24 cellular contexts compared by ENCODE assay signal in genomic region chr16:1216296-1216619, GRCh38. TPM values are rescaled to one million over a fixed set of nuclear protein-coding genes. Genes with fewer than 3 reads are reported as not detected.
DNase-seq lines count a peak whose midpoint lies in the region; ATAC-seq and TF ChIP-seq lines count a peak whose summit lies in the region.
"Had no signal": no experiment of that assay in that cellular context is flagged by ENCODE, and none has a peak within 500 bp of the region (broad histone marks: within the 10 kb centered on the region; RNA-seq: fewer than 3 reads in every experiment).

No MANE protein-coding gene starts in this region.

- peaks cover 0 to 6% (median 0%) of the 10 kb centered on the region in 3 donors for H3K27me3 Mint-ChIP-seq in CD14-positive monocyte (ENCODE audit: low read depth in 3 of 3)
- H3K27me3 Mint-ChIP-seq: CD4-positive, CD25-positive, alpha-beta regulatory T cell; T-cell had no signal

- H3K4me3 ChIP-seq in H7 (ENCODE audit: insufficient read depth, low read depth, low read length) (no peak overlapping the region), left lung (no peak overlapping the region)
- H3K4me3 ChIP-seq: SJCRH30 had no signal

- H3K9me3 ChIP-seq in left lung: no peaks in the 10 kb centered on the region
- H3K9me3 ChIP-seq: BE2C, Caco-2, SJCRH30 had no signal

- H3K27ac ChIP-seq in 22Rv1 (no peak overlapping the region), left lung (no peak overlapping the region)
- H3K27ac ChIP-seq: SJCRH30 had no signal

- H3K27ac Mint-ChIP-seq in CD14-positive monocyte: no peak overlapping the region
- H3K27ac Mint-ChIP-seq: CD4-positive, CD25-positive, alpha-beta regulatory T cell; HFFc6; T-cell had no signal

- no peaks in the 10 kb centered on the region for H3K4me1 ChIP-seq in left lung
- H3K4me1 ChIP-seq: BE2C, Caco-2, SJCRH30 had no signal

- peaks cover 0 to 3% (median 0%) of the 10 kb centered on the region in 7 donors for H3K9me3 Mint-ChIP-seq in CD14-positive monocyte
- H3K9me3 Mint-ChIP-seq: HFFc6, T-cell had no signal

- H3K4me3 Mint-ChIP-seq in CD14-positive monocyte: no peak overlapping the region
- H3K4me3 Mint-ChIP-seq: CD4-positive, CD25-positive, alpha-beta regulatory T cell; HFFc6; T-cell had no signal

- TF ChIP-seq CTCF in 22Rv1 (IDR thresholded peaks at IDR 0.05) (peak; percentile 48), left lung (IDR thresholded peaks at IDR 0.05) (no peak), CD14-positive monocyte (IDR thresholded peaks at IDR 0.05) (no peak)

- no peaks in the 10 kb centered on the region for H3K27me3 ChIP-seq in H7 (ENCODE audit: control insufficient read depth, insufficient read depth, low read length)
- peaks cover 0 to 20% of the 10 kb centered on the region in 2 donors for H3K27me3 ChIP-seq in left lung

- ATAC-seq in left lung (peak; percentile 57), GM21737 (IDR thresholded peaks at IDR 0.05; ENCODE audit: unreplicated experiment) (no peak)
- ATAC-seq: Panc1, T-cell had no signal

- H3K36me3 ChIP-seq in H7 (replicated peaks; ENCODE audit: control insufficient read depth, insufficient read depth, low read length): peaks cover 2% of the 10 kb centered on the region
- no peaks in the 10 kb centered on the region for H3K36me3 ChIP-seq in left lung
- H3K36me3 ChIP-seq: BE2C, SJCRH30 had no signal

- peak; percentile 64 for DNase-seq in H7
- peak; percentile 3 for DNase-seq in NCI-H774 (lab: John Stamatoyannopoulos, UW)
- no peak for DNase-seq in left lung
- no peak for DNase-seq in CD14-positive monocyte (ENCODE audit: low spot score)
- no peak for DNase-seq in COLO668 (lab: John Stamatoyannopoulos, UW; ENCODE audit: unreplicated experiment)
- DNase-seq: BE2C; Caco-2; CD4-positive, CD25-positive, alpha-beta regulatory T cell; GDM1; HFFc6; KBM-7; NCI-H1092 treated with DMSO at 0.1 percent for 48 hours; NCI-H1436 treated with DMSO at 0.1 percent for 48 hours; NCI-H2081 treated with DMSO at 0.1 percent for 48 hours; NCI-H446 treated with DMSO at 0.1 percent for 48 hours; NCI-H748 treated with DMSO at 0.1 percent for 48 hours; NK-92 treated with Interleukin-12 subunit alpha and Interleukin-12 subunit beta, amount 100 ng/mL, for 24 hours; SJCRH30; T-cell had no signal

- no peaks in the 10 kb centered on the region for H3K4me1 Mint-ChIP-seq in CD14-positive monocyte
- H3K4me1 Mint-ChIP-seq: CD4-positive, CD25-positive, alpha-beta regulatory T cell; T-cell had no signal

- intact Hi-C loops in left lung (cut with DNase I): no loop called here
- intact Hi-C loops in CD14-positive monocyte (cut with micrococcal nuclease): loop anchor here in 1 of 2 donors (10.0 kb wide), 1 partner anchor 49 kb away; no protein-coding TSS in a partner anchor

- H3K36me3 Mint-ChIP-seq in CD14-positive monocyte: no peaks in the 10 kb centered on the region
- H3K36me3 Mint-ChIP-seq: CD4-positive, CD25-positive, alpha-beta regulatory T cell; T-cell had no signal

RNA-seq across cellular contexts. Expression of gene TPSG1, which starts 8.8 kb away (rescaled TPM):
- not detected in 2 replicates for total RNA-seq in H7 (2014; rRNA removed; shearing (Covaris generic))
- total RNA-seq in left lung: under 1 TPM in 1 of 2 donors, not detected in 1; 0.34 TPM
- polyA plus RNA-seq in CD14-positive monocyte: not detected
- total RNA-seq: A673; Caco-2; CD4-positive, CD25-positive, alpha-beta regulatory T cell; H1; SJCRH30; T-cell had no signal
- polyA plus RNA-seq: CD4-positive, CD25-positive, alpha-beta regulatory T cell; H1 had no signal

RNA-seq across cellular contexts. Expression of gene TPSB2, which starts 13.7 kb away (rescaled TPM):
- not detected in 2 replicates for total RNA-seq in H7 (2014; rRNA removed; shearing (Covaris generic))
- 10 to 100 TPM in 1 of 2 donors, 1 to 10 TPM in 1; 3.0 to 55.5 TPM for total RNA-seq in left lung
- not detected for polyA plus RNA-seq in CD14-positive monocyte
- total RNA-seq: Caco-2; CD4-positive, CD25-positive, alpha-beta regulatory T cell; H1; HFFc6; SJCRH30 had no signal
- polyA plus RNA-seq: CD4-positive, CD25-positive, alpha-beta regulatory T cell had no signal

RNA-seq across cellular contexts. Expression of gene TPSAB1, which starts 24.2 kb away (rescaled TPM):
- not detected in 2 replicates for total RNA-seq in H7 (2014; rRNA removed; shearing (Covaris generic))
- 10 to 100 TPM; 35.1 to 51.0 TPM for total RNA-seq in left lung
- not detected for polyA plus RNA-seq in CD14-positive monocyte
- total RNA-seq: Caco-2; CD4-positive, CD25-positive, alpha-beta regulatory T cell; H1; HFFc6; SJCRH30 had no signal
- polyA plus RNA-seq: CD4-positive, CD25-positive, alpha-beta regulatory T cell had no signal

RNA-seq across cellular contexts. Expression of gene TPSD1, which starts 39.6 kb away (rescaled TPM):
- total RNA-seq in H7 (2014; rRNA removed; shearing (Covaris generic)): not detected in 2 replicates
- under 1 TPM in 1 of 2 donors, not detected in 1; 0.37 TPM for total RNA-seq in left lung
- not detected for polyA plus RNA-seq in CD14-positive monocyte
- total RNA-seq: Caco-2; CD4-positive, CD25-positive, alpha-beta regulatory T cell; H1; HFFc6; SJCRH30 had no signal
- polyA plus RNA-seq: CD4-positive, CD25-positive, alpha-beta regulatory T cell had no signal

Comparison
In these comparisons a context has a peak if more than half of its experiments do, and no peak if none do; other contexts are left out.
1. DNase-seq: peak in H7 (single experiment) and NCI-H774 (single experiment); none in left lung (0 of 2), CD14-positive monocyte (single experiment) and COLO668 (single experiment).
2. RNA of gene TPSAB1, which starts 24.2 kb away (total RNA-seq): 35.1 to 51.0 TPM in left lung; not detected in H7; every median in the first group is over 10 times any median in the second.